Comparison of ENCODE assay signal across 22 cellular contexts in the genomic region with DNA sequence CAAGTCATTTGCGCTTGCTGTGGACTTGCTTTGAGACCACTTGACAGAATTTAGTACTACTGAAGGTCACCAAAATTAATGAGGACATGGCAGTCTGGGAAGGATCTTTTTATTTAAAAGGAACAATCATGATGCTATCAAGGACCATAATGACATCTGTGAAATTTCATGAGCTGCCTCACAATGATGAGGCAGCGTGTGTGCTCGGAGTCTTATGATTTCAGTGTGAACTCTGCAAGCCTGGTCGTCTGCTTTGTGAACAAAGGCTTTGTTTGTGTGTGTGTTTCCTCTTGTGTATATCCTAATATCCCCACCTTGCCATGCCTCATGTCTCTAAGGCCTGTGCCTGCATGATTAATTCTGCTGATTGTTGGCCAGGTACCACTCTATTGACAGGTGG.
"Had no signal": no experiment of that assay in that cellular context is flagged by ENCODE, and none has a peak within 500 bp of the region (broad histone marks: within the 10 kb centered on the region; RNA-seq: fewer than 3 reads in every experiment).

No MANE protein-coding gene starts in this region.

- ATAC-seq: activated CD4-positive, CD25-positive, alpha-beta regulatory T cell treated with anti-CD3 and anti-CD28 coated beads, Interleukin-2, amount 50 U/mL, for 24 hours; activated naive CD8-positive, alpha-beta T cell treated with anti-CD3 and anti-CD28 coated beads, Interleukin-2, amount 50 U/mL, for 24 hours; left cardiac atrium; natural killer cell treated with Interleukin-12 subunit alpha and Interleukin-12 subunit beta and Interleukin-15 and Interleukin-18, amount 100 ng/mL, for 72 hours; stimulated activated naive B cell treated with anti-CD40 and anti-IgM and Interleukin-4, amounts not matched to agents 10 μg/mL and 1 μg/mL and 100 μg/mL, for 72 hours had no signal

- H3K9ac ChIP-seq: parathyroid adenoma had no signal

- H3K27me3 Mint-ChIP-seq: activated CD4-positive, alpha-beta T cell treated with anti-CD3 and anti-CD28 coated beads, Interleukin-2, amount 10 ng/mL, durations not matched to agents 7 days and 5 days; activated naive CD4-positive, alpha-beta T cell treated with anti-CD3 and anti-CD28 coated beads, Interleukin-2, amount 10 ng/mL, durations not matched to agents 7 days and 5 days; activated naive CD8-positive, alpha-beta T cell treated with anti-CD3 and anti-CD28 coated beads, Interleukin-2, amount 50 U/mL, for 24 hours; dendritic cell treated with granulocyte-macrophage colony-stimulating factor and Interleukin-4, amounts not matched to agents 40 ng/mL and 50 ng/mL, for 4 days; natural killer cell treated with Interleukin-12 subunit alpha and Interleukin-12 subunit beta and Interleukin-15 and Interleukin-18, amount 100 ng/mL, for 72 hours; stimulated activated naive B cell treated with anti-CD40 and anti-IgM and Interleukin-4, amounts not matched to agents 10 μg/mL and 1 μg/mL and 100 μg/mL, for 72 hours had no signal

- H3K4me3 Mint-ChIP-seq: activated CD4-positive, alpha-beta T cell treated with anti-CD3 and anti-CD28 coated beads, Interleukin-2, amount 10 ng/mL, durations not matched to agents 7 days and 5 days; activated naive CD4-positive, alpha-beta T cell treated with anti-CD3 and anti-CD28 coated beads, Interleukin-2, amount 10 ng/mL, durations not matched to agents 7 days and 5 days; activated naive CD8-positive, alpha-beta T cell treated with anti-CD3 and anti-CD28 coated beads, Interleukin-2, amount 50 U/mL, for 24 hours; dendritic cell treated with granulocyte-macrophage colony-stimulating factor and Interleukin-4, amounts not matched to agents 40 ng/mL and 50 ng/mL, for 4 days; mesothelial cell of epicardium; natural killer cell treated with Interleukin-12 subunit alpha and Interleukin-12 subunit beta and Interleukin-15 and Interleukin-18, amount 100 ng/mL, for 72 hours; stimulated activated naive B cell treated with anti-CD40 and anti-IgM and Interleukin-4, amounts not matched to agents 10 μg/mL and 1 μg/mL and 100 μg/mL, for 72 hours; T-helper 1 cell treated with Interleukin-12 subunit alpha and Interleukin-12 subunit beta and Interleukin-4 antibody, amounts not matched to agents 30 μg/mL and 1 μg/mL, for 36 hours had no signal

- H3K27ac ChIP-seq: esophagus squamous epithelium, hepatocyte, lower lobe of right lung, parathyroid adenoma, spleen, thyroid gland had no signal

- H3K27ac Mint-ChIP-seq: activated CD4-positive, alpha-beta T cell treated with anti-CD3 and anti-CD28 coated beads, Interleukin-2, amount 10 ng/mL, durations not matched to agents 7 days and 5 days; activated naive CD4-positive, alpha-beta T cell treated with anti-CD3 and anti-CD28 coated beads, Interleukin-2, amount 10 ng/mL, durations not matched to agents 7 days and 5 days; activated naive CD8-positive, alpha-beta T cell treated with anti-CD3 and anti-CD28 coated beads, Interleukin-2, amount 50 U/mL, for 24 hours; dendritic cell treated with granulocyte-macrophage colony-stimulating factor and Interleukin-4, amounts not matched to agents 40 ng/mL and 50 ng/mL, for 4 days; mesothelial cell of epicardium; natural killer cell treated with Interleukin-12 subunit alpha and Interleukin-12 subunit beta and Interleukin-15 and Interleukin-18, amount 100 ng/mL, for 72 hours; stimulated activated naive B cell treated with anti-CD40 and anti-IgM and Interleukin-4, amounts not matched to agents 10 μg/mL and 1 μg/mL and 100 μg/mL, for 72 hours; T-helper 1 cell treated with Interleukin-12 subunit alpha and Interleukin-12 subunit beta and Interleukin-4 antibody, amounts not matched to agents 30 μg/mL and 1 μg/mL, for 36 hours had no signal

- H3K36me3 ChIP-seq: thyroid gland had no signal

- H3K27me3 ChIP-seq: esophagus squamous epithelium, hepatocyte, spleen, thyroid gland had no signal

- H3K4me1 ChIP-seq: esophagus squamous epithelium, lower lobe of right lung, parathyroid adenoma had no signal

- FAIRE-seq: islet of Langerhans had no signal

- H3K4me3 ChIP-seq: esophagus squamous epithelium, hepatocyte, lower lobe of right lung, spleen, thyroid gland had no signal

- H3K4me2 ChIP-seq: hepatocyte had no signal

- H3K9me3 ChIP-seq: esophagus squamous epithelium, lower lobe of right lung, spleen, thyroid gland had no signal

- H2AFZ ChIP-seq: hepatocyte, parathyroid adenoma had no signal

- H3K9me3 Mint-ChIP-seq: activated CD4-positive, alpha-beta T cell treated with anti-CD3 and anti-CD28 coated beads, Interleukin-2, amount 10 ng/mL, durations not matched to agents 7 days and 5 days; activated naive CD4-positive, alpha-beta T cell treated with anti-CD3 and anti-CD28 coated beads, Interleukin-2, amount 10 ng/mL, durations not matched to agents 7 days and 5 days; activated naive CD8-positive, alpha-beta T cell treated with anti-CD3 and anti-CD28 coated beads, Interleukin-2, amount 50 U/mL, for 24 hours; dendritic cell treated with granulocyte-macrophage colony-stimulating factor and Interleukin-4, amounts not matched to agents 40 ng/mL and 50 ng/mL, for 4 days; natural killer cell treated with Interleukin-12 subunit alpha and Interleukin-12 subunit beta and Interleukin-15 and Interleukin-18, amount 100 ng/mL, for 72 hours; stimulated activated naive B cell treated with anti-CD40 and anti-IgM and Interleukin-4, amounts not matched to agents 10 μg/mL and 1 μg/mL and 100 μg/mL, for 72 hours; T-helper 1 cell treated with Interleukin-12 subunit alpha and Interleukin-12 subunit beta and Interleukin-4 antibody, amounts not matched to agents 30 μg/mL and 1 μg/mL, for 36 hours had no signal

- DNase-seq: activated CD4-positive, alpha-beta T cell treated with anti-CD3 and anti-CD28 coated beads, Interleukin-2, amount 10 ng/mL, durations not matched to agents 7 days and 5 days; activated CD8-positive, alpha-beta memory T cell treated with anti-CD3 and anti-CD28 coated beads, Interleukin-2, amount 50 U/mL, for 48 hours; activated effector memory CD4-positive, alpha-beta T cell treated with Interleukin-2 at 50 U/mL for 16 hours; activated naive CD4-positive, alpha-beta T cell treated with anti-CD3 and anti-CD28 coated beads, Interleukin-2, amount 10 ng/mL, durations not matched to agents 7 days and 5 days; activated naive CD8-positive, alpha-beta T cell treated with anti-CD3 and anti-CD28 coated beads, Interleukin-2, amount 50 U/mL, for 24 hours; activated T-cell treated with anti-CD3 and anti-CD28 coated beads, Interleukin-2, amount 50 U/mL, for 48 hours; effector CD8-positive, alpha-beta T cell; esophagus squamous epithelium; left cardiac atrium; lower lobe of right lung; retina; spleen; stimulated activated naive B cell treated with anti-CD40 and anti-IgM and Interleukin-4, amounts not matched to agents 10 μg/mL and 1 μg/mL and 100 μg/mL, for 72 hours; thyroid gland had no signal
